In genomic region chr18:9852266-9853081, GRCh38 we compare ENCODE assay signal across 1 cellular context.
TF ChIP-seq lines count a peak whose summit lies in the region.

No MANE protein-coding gene starts in this region.

TF ChIP-seq in K562, 482 proteins besides CTCF, POLR2A, EP300 and RAD21 (continued from another document and continues in another):
- TF ChIP-seq ZNF407 (IDR thresholded peaks at IDR 0.05; ENCODE audit: low read depth), result 0 out of 2 replicates have a peak, but pooled peaks have one; percentile 25
- TF ChIP-seq ZFP36 (IDR thresholded peaks at IDR 0.05; ENCODE audit: low read depth, low read length, partially characterized antibody), result peak; percentile 82
- 0 out of 2 replicates have a peak, but pooled peaks have one; percentile 11 for TF ChIP-seq VEZF1 (CRISPR knock-in tag; IDR thresholded peaks at IDR 0.05)
- TF ChIP-seq KDM1A (IDR thresholded peaks at IDR 0.05), result 0 out of 4 replicates have a peak, but pooled peaks of 1 of the 2 experiments have one; percentile 8
- TF ChIP-seq MAFG (tag; conservative IDR thresholded peaks at IDR 0.05), result 0 out of 2 replicates have a peak, but pooled peaks have one; percentile 10
- TF ChIP-seq TAL1 (IDR thresholded peaks at IDR 0.05), result 0 out of 2 replicates have a peak, but pooled peaks have one; percentile 9
- no peak for TF ChIP-seq HMG20A (CRISPR knock-in tag; conservative IDR thresholded peaks at IDR 0.05)
- TF ChIP-seq E2F5 (CRISPR knock-in tag; IDR thresholded peaks at IDR 0.05), result no peak
- no peak for TF ChIP-seq ARHGAP35 (IDR thresholded peaks at IDR 0.05; ENCODE audit: partially characterized antibody)
- peak; percentile 58; the same call in 1 of the 2 replicates for TF ChIP-seq C11orf30 (IDR thresholded peaks at IDR 0.05; ENCODE audit: low read depth)
- no peak for TF ChIP-seq ARID4B (CRISPR knock-in tag; IDR thresholded peaks at IDR 0.05)
- TF ChIP-seq CBFA2T3 (IDR thresholded peaks at IDR 0.05), result 0 out of 2 replicates have a peak, but pooled peaks have one; percentile 16
- TF ChIP-seq BCL6 (CRISPR knock-in tag; IDR thresholded peaks at IDR 0.05), result no peak
- no peak for TF ChIP-seq TAF15 (IDR thresholded peaks at IDR 0.05; ENCODE audit: low read depth, low read length)
- no peak for TF ChIP-seq HOMEZ (CRISPR knock-in tag; IDR thresholded peaks at IDR 0.05)
- no peak for TF ChIP-seq ZNF583 (CRISPR knock-in tag; IDR thresholded peaks at IDR 0.05)
- 0 out of 2 replicates have a peak, but pooled peaks have one; percentile 45 for TF ChIP-seq CHAMP1 (IDR thresholded peaks at IDR 0.05)
- no peak for TF ChIP-seq CREM (IDR thresholded peaks at IDR 0.05; ENCODE audit: low read depth)
- TF ChIP-seq RBM25 (IDR thresholded peaks at IDR 0.05; ENCODE audit: low read depth, low read length, severe bottlenecking), result peak; percentile 92
- no peak for TF ChIP-seq POLR2B (IDR thresholded peaks at IDR 0.05; ENCODE audit: low read depth, partially characterized antibody)
- no peak for TF ChIP-seq SMARCE1 (IDR thresholded peaks at IDR 0.05)
- no peak for TF ChIP-seq ARNT (IDR thresholded peaks at IDR 0.05)
- TF ChIP-seq CXXC5 (CRISPR knock-in tag; IDR thresholded peaks at IDR 0.05), result no peak
- peak; percentile 16; the same call in 1 of the 2 replicates for TF ChIP-seq DPF2 (IDR thresholded peaks at IDR 0.05)
- 0 out of 2 replicates have a peak, but pooled peaks have one; percentile 24 for TF ChIP-seq ZNF592 (IDR thresholded peaks at IDR 0.05)
- TF ChIP-seq ZNF347 (CRISPR knock-in tag; IDR thresholded peaks at IDR 0.05; ENCODE audit: low read depth), result no peak
- TF ChIP-seq TRIM28 (IDR thresholded peaks at IDR 0.05), result peak; percentile 55; the same call in 1 of the 2 replicates
- TF ChIP-seq GABPB1 (CRISPR knock-in tag; IDR thresholded peaks at IDR 0.05), result no peak
- peak; percentile 81 for TF ChIP-seq ZNF316 (IDR thresholded peaks at IDR 0.05)
- peak; percentile 15; the same call in 1 of the 2 replicates for TF ChIP-seq ARID1B (IDR thresholded peaks at IDR 0.05)
- TF ChIP-seq MAFF (IDR thresholded peaks at IDR 0.05; ENCODE audit: low read length), result 0 out of 2 replicates have a peak, but pooled peaks have one; percentile 6
- 0 out of 2 replicates have a peak, but pooled peaks have one; percentile 26 for TF ChIP-seq ZBTB43 (CRISPR knock-in tag; IDR thresholded peaks at IDR 0.05)
